In the genomic region with DNA sequence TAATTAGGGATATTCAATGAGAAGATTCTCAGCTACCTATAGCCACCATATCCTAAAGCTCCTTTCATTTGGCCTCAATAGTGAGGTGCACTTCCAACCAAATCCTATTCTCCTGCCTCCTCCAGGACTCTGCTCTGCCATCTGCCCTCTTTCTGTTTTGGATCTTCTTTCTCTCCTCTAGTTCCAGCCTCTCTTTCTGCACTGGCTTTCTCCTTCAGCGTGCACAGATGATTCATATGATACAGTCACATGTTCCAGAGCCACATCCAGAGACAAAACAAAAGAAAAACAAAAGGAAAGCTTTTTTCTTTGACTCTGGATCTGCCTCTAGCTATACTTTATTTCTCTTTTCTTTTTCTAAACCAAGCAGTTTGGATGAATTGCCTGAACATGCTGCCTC, we compare ENCODE assay signal across 15 cellular contexts.
DNase-seq lines count a peak whose midpoint lies in the region; ATAC-seq, FAIRE-seq and TF ChIP-seq lines count a peak whose summit lies in the region.
"Had no signal": no experiment of that assay in that cellular context is flagged by ENCODE, and none has a peak within 500 bp of the region (broad histone marks: within the 10 kb centered on the region; RNA-seq: fewer than 3 reads in every experiment).

No MANE protein-coding gene starts in this region.

- H3K14ac ChIP-seq in H9 (ENCODE audit: insufficient read depth, low read length), result no peak overlapping the region

- TF ChIP-seq CTCF in H9 (conservative IDR thresholded peaks at IDR 0.05), result no peak
- no peak for TF ChIP-seq CTCF in adrenal gland (IDR thresholded peaks at IDR 0.05)
- no peak for TF ChIP-seq CTCF in fibroblast of pulmonary artery (IDR thresholded peaks at IDR 0.05; ENCODE audit: low read length, missing control alignments)
- no peak for TF ChIP-seq CTCF in smooth muscle cell (IDR thresholded peaks at IDR 0.05; ENCODE audit: borderline replicate concordance, insufficient read depth, poor library complexity, severe bottlenecking)
- TF ChIP-seq CTCF in D721Med (IDR thresholded peaks at IDR 0.05; ENCODE audit: insufficient read depth, missing control alignments), result no peak

- H4K8ac ChIP-seq in H9 (replicated peaks; ENCODE audit: insufficient read length, low read depth, low read length), result no peak overlapping the region

- peak overlapping the region; percentile 70 for H2AFZ ChIP-seq in H9 (ENCODE audit: low read length)
- H2AFZ ChIP-seq in smooth muscle cell (ENCODE audit: low read depth), result peak overlapping the region; percentile 16
- H2AFZ ChIP-seq: hepatocyte, PC-9 had no signal

- H3K23me2 ChIP-seq in H9 (ENCODE audit: insufficient read length, low read depth, low read length, poor library complexity, severe bottlenecking), result no peaks in the 10 kb centered on the region

- no peak overlapping the region for H2BK5ac ChIP-seq in H9 (ENCODE audit: insufficient read length, low read length)

- H2BK20ac ChIP-seq in H9 (ENCODE audit: low read depth, low read length, poor library complexity, severe bottlenecking), result no peak overlapping the region

- H3K56ac ChIP-seq in H9 (ENCODE audit: insufficient read length, low read depth, low read length), result no peak overlapping the region

- no peak overlapping the region for H2BK120ac ChIP-seq in H9 (ENCODE audit: low read depth, low read length, poor library complexity, severe bottlenecking)

- H3K9me3 ChIP-seq in H9 (ENCODE audit: control insufficient read depth, low read depth, low read length) (no peaks in the 10 kb centered on the region), adrenal gland (replicated peaks in 1 of 3) (no peaks in the 10 kb centered on the region), smooth muscle cell (replicated peaks; ENCODE audit: low read depth) (no peaks in the 10 kb centered on the region)

- H3K23ac ChIP-seq in H9 (ENCODE audit: insufficient read length, low read depth, low read length), result no peak overlapping the region

- no peak overlapping the region for H3T11ph ChIP-seq in H9 (ENCODE audit: low read length)

- ATAC-seq in HG03280 (IDR thresholded peaks at IDR 0.05; ENCODE audit: unreplicated experiment), result no peak

- no peaks in the 10 kb centered on the region for H3K36me3 ChIP-seq in adrenal gland (replicated peaks in 1 of 2)
- H3K36me3 ChIP-seq in smooth muscle cell (ENCODE audit: low read depth), result no peaks in the 10 kb centered on the region

- no peaks in the 10 kb centered on the region for H3K27me3 Mint-ChIP-seq in H9 (ENCODE audit: low read depth)
- H3K27me3 Mint-ChIP-seq: CD4-positive, alpha-beta memory T cell had no signal

- no peaks in the 10 kb centered on the region for H3F3A ChIP-seq in smooth muscle cell (ENCODE audit: low read depth)

- H3K4me2 ChIP-seq in H9 (ENCODE audit: insufficient read depth, insufficient read length, low read length), result no peak overlapping the region
- no peak overlapping the region for H3K4me2 ChIP-seq in smooth muscle cell
- H3K4me2 ChIP-seq: hepatocyte, PC-9 had no signal

- H3K36me3 Mint-ChIP-seq in H9 (ENCODE audit: insufficient read depth in 1 of 3, low read depth in 3 of 3), result no peaks in the 10 kb centered on the region
- H3K36me3 Mint-ChIP-seq: CD4-positive, alpha-beta memory T cell had no signal

- intact Hi-C loops in adrenal gland (cut with DNase I), result no loop called here

- no peaks in the 10 kb centered on the region for H3K4me1 ChIP-seq in H9 (ENCODE audit: insufficient read depth, low read length)
- no peaks in the 10 kb centered on the region for H3K4me1 ChIP-seq in adrenal gland (replicated peaks in 1 of 2)
- no peaks in the 10 kb centered on the region for H3K4me1 ChIP-seq in smooth muscle cell (ENCODE audit: low read depth)

- no peak for TF ChIP-seq POLR2A in adrenal gland (IDR thresholded peaks at IDR 0.05)

- H3K27me3 ChIP-seq in H9 (ENCODE audit: insufficient read depth, low read length) (no peaks in the 10 kb centered on the region), adrenal gland (no peaks in the 10 kb centered on the region), smooth muscle cell (ENCODE audit: low read depth) (no peaks in the 10 kb centered on the region)
- H3K27me3 ChIP-seq: hepatocyte had no signal

- no peaks in the 10 kb centered on the region for H3K79me1 ChIP-seq in H9 (ENCODE audit: insufficient read depth, low read depth, low read length, poor library complexity, severe bottlenecking)

- H3K9ac ChIP-seq in H9 (ENCODE audit: extremely low read depth, insufficient read length, low read length) (no peak overlapping the region), smooth muscle cell (ENCODE audit: low read depth) (no peak overlapping the region)

- H3K9me3 Mint-ChIP-seq in H9, result peaks cover 0 to 4% of the 10 kb centered on the region in 2 experiments; a peak in 1 of 5 replicates

- H3K79me2 ChIP-seq in H9 (ENCODE audit: insufficient read depth, low read length), result no peaks in the 10 kb centered on the region
- no peaks in the 10 kb centered on the region for H3K79me2 ChIP-seq in smooth muscle cell (ENCODE audit: low read depth)
- H3K79me2 ChIP-seq: hepatocyte had no signal

- no peak overlapping the region for H4K5ac ChIP-seq in H9 (ENCODE audit: insufficient read length, low read depth, low read length)

- no peak overlapping the region for H3K4me3 Mint-ChIP-seq in H9
- H3K4me3 Mint-ChIP-seq: CD4-positive, alpha-beta memory T cell had no signal

- no peaks in the 10 kb centered on the region for H4K20me1 ChIP-seq in H9 (ENCODE audit: control insufficient read depth, insufficient read depth, insufficient read length)
- no peaks in the 10 kb centered on the region for H4K20me1 ChIP-seq in smooth muscle cell (ENCODE audit: low read depth)

- no peak overlapping the region for H3K18ac ChIP-seq in H9 (ENCODE audit: insufficient read length, low read depth, low read length)

- no peak overlapping the region for H3K27ac Mint-ChIP-seq in H9
- H3K27ac Mint-ChIP-seq: CD4-positive, alpha-beta memory T cell had no signal

- no peak overlapping the region for H3K4ac ChIP-seq in H9 (ENCODE audit: low read depth, low read length)

- H2BK15ac ChIP-seq in H9 (ENCODE audit: low read depth, low read length), result no peak overlapping the region

- no peak overlapping the region for H3K4me3 ChIP-seq in adrenal gland
- H3K4me3 ChIP-seq in fibroblast of pulmonary artery (replicated peaks; ENCODE audit: low read depth, low read length), result no peak overlapping the region
- no peak overlapping the region for H3K4me3 ChIP-seq in smooth muscle cell
- H3K4me3 ChIP-seq: hepatocyte, PC-9 had no signal

- H3K4me1 Mint-ChIP-seq in H9, result no peaks in the 10 kb centered on the region
- H3K4me1 Mint-ChIP-seq: CD4-positive, alpha-beta memory T cell had no signal

- no CpG with 5 or more reads among the region's 1 CpG for WGBS in H9 (ENCODE audit: extremely low coverage, insufficient read length, low lambda C conversion rate)
- WGBS in adrenal gland, 4 donors, result 23 to 33% (median 26%) methylated on average over 1 of the region's 1 CpG
- 32% methylated on average over 1 of the region's 1 CpG for WGBS in smooth muscle cell (ENCODE audit: low lambda C conversion rate)

- no peak overlapping the region for H2AK5ac ChIP-seq in H9 (ENCODE audit: insufficient read length, low read length)

- H2BK12ac ChIP-seq in H9 (ENCODE audit: insufficient read length, low read depth, low read length), result no peak overlapping the region

- no peak for FAIRE-seq in D721Med (lab: Jason Lieb, UNC)
- FAIRE-seq: GM18507 had no signal

- H3K27ac ChIP-seq in H9 (ENCODE audit: insufficient read length, low read depth, low read length) (no peak overlapping the region), adrenal gland (no peak overlapping the region), smooth muscle cell (ENCODE audit: low read depth) (no peak overlapping the region)
- H3K27ac ChIP-seq: hepatocyte, PC-9 had no signal

- no peak overlapping the region for H4K91ac ChIP-seq in H9 (ENCODE audit: insufficient read length, low read depth, low read length)

- DNase-seq in H9 (no peak), adrenal gland (peak in 5 of 7 donors; percentile 20 to 48 (median 34)), fibroblast of pulmonary artery (ENCODE audit: low read depth) (peak; percentile 16), smooth muscle cell (lab: John Stamatoyannopoulos, UW; ENCODE audit: unreplicated experiment) (no peak), D721Med (ENCODE audit: insufficient read length, low spot score) (no peak), kidney glomerular epithelial cell (lab: John Stamatoyannopoulos, UW) (no peak)
- DNase-seq: activated gamma-delta T cell treated with Interleukin-2 at 50 U/mL for 16 hours; CD4-positive, alpha-beta memory T cell; KG1; NCI-H1417 treated with DMSO at 0.1 percent for 48 hours; NCI-H446 treated with DMSO at 0.1 percent for 48 hours; PC-9 had no signal

Comparison
In these comparisons a context has a peak if more than half of its experiments do, and no peak if none do; other contexts are left out.
1. DNase-seq: peak in adrenal gland (5 of 7) and fibroblast of pulmonary artery (single experiment); none in H9 (single experiment), smooth muscle cell (single experiment), D721Med (single experiment) and kidney glomerular epithelial cell (single experiment).